Comparison of ENCODE assay signal across 8 cellular contexts in the genomic region with DNA sequence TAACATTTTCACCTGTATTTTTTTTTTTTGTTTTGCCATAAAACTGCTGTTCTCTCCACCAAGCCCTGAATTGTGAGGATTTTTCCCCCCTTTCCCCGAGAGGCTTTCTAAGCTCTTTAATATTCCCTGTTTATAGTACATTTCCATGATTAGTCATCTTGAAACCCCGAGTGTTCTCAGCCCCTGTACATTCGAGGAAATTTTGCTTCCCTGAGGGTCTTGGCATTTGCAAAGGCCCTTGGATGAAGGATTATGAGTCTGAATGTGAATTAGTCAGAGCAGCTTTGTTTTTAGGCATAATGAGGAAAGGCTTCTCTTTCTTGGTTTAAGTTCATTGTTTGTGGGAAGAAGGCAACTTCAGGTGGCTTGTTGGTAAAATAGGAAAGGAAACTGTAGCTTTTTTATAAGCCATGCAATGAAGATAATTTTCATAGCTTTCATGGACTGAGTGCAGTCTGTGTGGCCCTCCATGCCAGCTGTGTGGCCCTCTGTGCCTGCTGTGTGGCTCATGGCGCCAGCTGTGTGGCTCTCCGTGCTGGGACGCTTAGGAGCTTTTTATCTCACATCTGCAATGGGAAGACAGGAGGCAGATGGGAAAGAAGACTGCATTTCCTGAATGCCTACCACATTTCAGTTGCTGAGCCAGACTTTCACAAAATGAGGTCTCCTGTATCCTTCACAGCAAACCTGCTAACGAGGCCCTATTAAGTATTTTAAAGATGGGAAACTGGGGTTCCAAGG.
DNase-seq lines count a peak whose midpoint lies in the region; ATAC-seq, FAIRE-seq and TF ChIP-seq lines count a peak whose summit lies in the region.

No MANE protein-coding gene starts in this region.

- H2AK9ac ChIP-seq in IMR-90 (replicated peaks; ENCODE audit: low read depth, low read length, poor library complexity): no peak overlapping the region

- dilution Hi-C loops in IMR-90 (cut with HindIII; ENCODE audit: low sequenced_read_pairs, unreplicated experiment): no loop called here

- peaks cover 39% of the 10 kb centered on the region for H3K4me1 ChIP-seq in IMR-90 (ENCODE audit: control insufficient read depth, insufficient read depth, low read length)
- peaks cover 6 to 27% of the 10 kb centered on the region in 2 experiments; a peak in 4 of 5 replicates for H3K4me1 ChIP-seq in K562 (replicated peaks in 1 of 2; ENCODE audit: control insufficient read depth in 2 of 2, insufficient read depth in 2 of 2, low read length in 2 of 2)
- H3K4me1 ChIP-seq in kidney (ENCODE audit: control insufficient read depth in 1 of 2, insufficient read depth in 1 of 2, low read depth in 1 of 2, low read length in 2 of 2): peaks cover 21 to 50% of the 10 kb centered on the region in 2 donors
- peaks cover 46 to 94% (median 63%) of the 10 kb centered on the region in 4 donors for H3K4me1 ChIP-seq in stomach

- intact Hi-C loops in IMR-90 (cut with micrococcal nuclease) (loop anchor here (5.0 kb wide), 1 partner anchor 516 kb away; no protein-coding TSS in a partner anchor), K562 (cut with micrococcal nuclease) (no loop called here), kidney (cut with DNase I) (no loop called here), stomach (cut with DNase I; ENCODE audit: low total_unique reads) (no loop called here)

- no peak overlapping the region for H4K91ac ChIP-seq in IMR-90 (ENCODE audit: insufficient read depth, low read depth, low read length)

- no peak overlapping the region for H2BK120ac ChIP-seq in IMR-90 (ENCODE audit: low read depth, low read length)

- H4K8ac ChIP-seq in IMR-90 (ENCODE audit: low read depth in 2 of 2, low read length in 2 of 2): peak overlapping the region in 1 of 2 experiments; percentile 8; a peak in 1 of 4 replicates

- no TSS peak for BruUV-seq in IMR-90 (replicated peaks; lab: Mats Ljungman, UMichigan)
- no TSS peak for BruUV-seq in K562 (replicated peaks; lab: Mats Ljungman, UMichigan)

- peak overlapping the region; percentile 28 for H3K18ac ChIP-seq in IMR-90 (ENCODE audit: low read depth, low read length)

- H3K4me2 ChIP-seq in IMR-90 (ENCODE audit: low read depth, low read length) (peak overlapping the region; percentile 33; the same call in 1 of the 2 replicates), K562 (ENCODE audit: insufficient read depth, low read length) (peak overlapping the region; percentile 23; the same call in 1 of the 2 replicates)

- TF ChIP-seq POLR2A in IMR-90 (IDR thresholded peaks at IDR 0.05; ENCODE audit: low read depth, low read length) (no peak), K562 (conservative IDR thresholded peaks at IDR 0.05) (no peak), stomach (IDR thresholded peaks at IDR 0.05) (no peak)

- H3K36me3 ChIP-seq in IMR-90 (ENCODE audit: control insufficient read depth, insufficient read depth, low read length) (peaks cover 4% of the 10 kb centered on the region; the same call in 1 of the 2 replicates), K562 (ENCODE audit: control insufficient read depth, insufficient read depth, low read length) (no peaks in the 10 kb centered on the region), kidney (ENCODE audit: control insufficient read depth in 1 of 2, insufficient read depth in 2 of 2, low read length in 2 of 2) (no peaks in the 10 kb centered on the region), stomach (no peaks in the 10 kb centered on the region)

- TF ChIP-seq CTCF in IMR-90 (conservative IDR thresholded peaks at IDR 0.05; ENCODE audit: low read depth, low read length) (no peak), K562 (IDR thresholded peaks at IDR 0.05 in 2 of 3, conservative IDR thresholded peaks at IDR 0.05 in 1 of 3; ENCODE audit: insufficient read depth in 2 of 3, low read depth in 1 of 3, low read length in 3 of 3) (no peak), kidney (IDR thresholded peaks at IDR 0.05; ENCODE audit: borderline replicate concordance, extremely low read depth, insufficient read depth) (no peak), stomach (IDR thresholded peaks at IDR 0.05) (no peak)

- H3K9ac ChIP-seq in IMR-90 (ENCODE audit: low read depth, low read length): no peak overlapping the region
- peak overlapping the region; percentile 2 to 75; a peak in 1 of 4 replicates for H3K9ac ChIP-seq in K562 (ENCODE audit: insufficient read depth in 1 of 2, low read depth in 2 of 2, low read length in 2 of 2)
- H3K9ac ChIP-seq in kidney (ENCODE audit: low read length in 2 of 2): peak overlapping the region in 1 of 2 donors; percentile 8

- peak; percentile 81 for DNase-seq in IMR-90
- no peak for DNase-seq in K562 (ENCODE audit: extremely low read depth in 1 of 4, low spot score in 3 of 4)
- no peak for DNase-seq in kidney
- DNase-seq in stomach: no peak
- no peak for DNase-seq in cerebellar cortex (ENCODE audit: low spot score)
- DNase-seq in medulla oblongata (ENCODE audit: extremely low spot score): no peak
- no peak for DNase-seq in occipital lobe (lab: John Stamatoyannopoulos, UW)

- no peak overlapping the region for H2BK15ac ChIP-seq in IMR-90 (ENCODE audit: low read depth, low read length)

- H3K23ac ChIP-seq in IMR-90 (ENCODE audit: low read depth, low read length): peak overlapping the region; percentile 64; the same call in 1 of the 2 replicates

- no CpG with 5 or more reads among the region's 7 CpGs for WGBS in IMR-90 (ENCODE audit: extremely low coverage in 2 of 2, insufficient read length in 1 of 2), 2 experiments
- WGBS in K562 (ENCODE audit: insufficient coverage, low coverage, missing lambda C conversion rate): 36% methylated on average over 7 of the region's 7 CpGs
- 41 to 51% (median 42%) methylated on average over 7 of the region's 7 CpGs for WGBS in stomach, 5 donors

- H3K14ac ChIP-seq in IMR-90 (replicated peaks; ENCODE audit: low read depth, low read length): peak overlapping the region; percentile 32

- H2BK20ac ChIP-seq in IMR-90 (ENCODE audit: low read depth, low read length): no peak overlapping the region

- ATAC-seq in IMR-90 (ENCODE audit: low read depth) (peak; percentile 19), K562 (no peak), HG03354 (IDR thresholded peaks at IDR 0.05; ENCODE audit: poor library complexity, severe bottlenecking, unreplicated experiment) (no peak)

- peak overlapping the region; percentile 35 for H2BK5ac ChIP-seq in IMR-90 (ENCODE audit: low read depth, low read length, poor library complexity, severe bottlenecking)

- H3K9me1 ChIP-seq in IMR-90 (ENCODE audit: insufficient read depth, low read length) (peaks cover 44% of the 10 kb centered on the region), K562 (ENCODE audit: control insufficient read depth, insufficient read depth, low read length) (peaks cover 3% of the 10 kb centered on the region)

- H2AK5ac ChIP-seq in IMR-90 (ENCODE audit: low read depth, low read length): peak overlapping the region; percentile 9; the same call in 1 of the 2 replicates

- no peaks in the 10 kb centered on the region for H3K79me2 ChIP-seq in K562 (ENCODE audit: control insufficient read depth, insufficient read depth, low read length)

- in situ Hi-C loops in IMR-90 (cut with MboI; ENCODE audit: low sequenced_read_pairs) (no loop called here), K562 (cut with MboI) (no loop called here)

- peak; percentile 9; the same call in 1 of the 2 replicates for TF ChIP-seq RAD21 in IMR-90 (IDR thresholded peaks at IDR 0.05; ENCODE audit: low read length)
- TF ChIP-seq RAD21 in K562 (CRISPR knock-in tag; conservative IDR thresholded peaks at IDR 0.05 in 1 of 2, IDR thresholded peaks at IDR 0.05 in 1 of 2): no peak

- no peaks in the 10 kb centered on the region for H3K27me3 ChIP-seq in IMR-90 (ENCODE audit: control insufficient read depth, insufficient read depth, low read length)
- H3K27me3 ChIP-seq in K562 (ENCODE audit: control insufficient read depth in 2 of 2, insufficient read depth in 2 of 2, low read length in 2 of 2): no peaks in the 10 kb centered on the region
- H3K27me3 ChIP-seq in stomach: no peaks in the 10 kb centered on the region

- no peak overlapping the region for H3K56ac ChIP-seq in IMR-90 (ENCODE audit: extremely low read depth, insufficient read depth, low read length)

- POLR2A ChIA-PET in IMR-90 (lab: Charles Lee; ENCODE audit: unreplicated experiment): no interaction called here
- POLR2A ChIA-PET in K562 (lab: Yijun Ruan, JAX): interaction anchor here (0.6 to 1.9 kb wide), 5 partner anchors 11 to 647 kb away, joined by 3 to 7 read pairs (median 3); no protein-coding TSS in a partner anchor

- no peaks in the 10 kb centered on the region for H3K9me3 ChIP-seq in IMR-90 (ENCODE audit: control insufficient read depth, insufficient read depth, low read length)
- H3K9me3 ChIP-seq in K562 (replicated peaks; ENCODE audit: control insufficient read depth, insufficient read depth, low read depth, low read length): no peaks in the 10 kb centered on the region
- H3K9me3 ChIP-seq in kidney (ENCODE audit: control insufficient read depth in 1 of 2, low read length in 2 of 2): no peaks in the 10 kb centered on the region
- no peaks in the 10 kb centered on the region for H3K9me3 ChIP-seq in stomach

- peaks cover 93% of the 10 kb centered on the region for H4K20me1 ChIP-seq in IMR-90 (ENCODE audit: insufficient read depth, low read length)
- H4K20me1 ChIP-seq in K562 (replicated peaks; ENCODE audit: control insufficient read depth, insufficient read depth, low read length): 0 out of 2 replicates have a peak, but pooled peaks cover 7% of the 10 kb centered on the region

- H3K79me1 ChIP-seq in IMR-90 (ENCODE audit: low read depth in 1 of 2, low read length in 2 of 2): peaks cover 42 to 98% of the 10 kb centered on the region in 2 experiments

- peak overlapping the region; percentile 35; the same call in 1 of the 2 replicates for H3K4ac ChIP-seq in IMR-90 (ENCODE audit: low read depth, low read length)

- FAIRE-seq in K562 (lab: Jason Lieb, UNC): no peak
- FAIRE-seq in kidney (lab: Jason Lieb, UNC): no peak

- H3K27ac ChIP-seq in IMR-90 (ENCODE audit: insufficient read depth, low read length): peak overlapping the region; percentile 63; the same call in 1 of the 2 replicates
- peak overlapping the region; percentile 40; the same call in 1 of the 3 replicates for H3K27ac ChIP-seq in K562 (ENCODE audit: extremely low read depth, low read depth, low read length)
- peak overlapping the region; percentile 75 to 82 for H3K27ac ChIP-seq in kidney (ENCODE audit: low read depth in 2 of 2, low read length in 2 of 2)
- H3K27ac ChIP-seq in stomach: peak overlapping the region; percentile 58 to 85 (median 80)

- no peak for TF ChIP-seq EP300 in K562 (IDR thresholded peaks at IDR 0.05; ENCODE audit: low read length)
- no peak for TF ChIP-seq EP300 in stomach (IDR thresholded peaks at IDR 0.05)

- no peak overlapping the region for H2AFZ ChIP-seq in IMR-90 (replicated peaks; ENCODE audit: low read length, poor library complexity)
- peak overlapping the region; percentile 15; the same call in 1 of the 2 replicates for H2AFZ ChIP-seq in K562 (ENCODE audit: low read depth, low read length)

- peak overlapping the region; percentile 8; the same call in 1 of the 2 replicates for H4K5ac ChIP-seq in IMR-90 (ENCODE audit: low read depth, low read length)

- H3K4me3 ChIP-seq in IMR-90 (ENCODE audit: insufficient read depth, low read depth, low read length) (no peak overlapping the region), K562 (no peak overlapping the region), kidney (ENCODE audit: low read length in 2 of 2) (no peak overlapping the region), stomach (no peak overlapping the region)

- CTCF ChIA-PET in IMR-90 (lab: Yijun Ruan, JAX): no interaction called here
- CTCF ChIA-PET in K562 (lab: Yijun Ruan, JAX; ENCODE audit: low intra/inter-chr PET ratio): no interaction called here
